In genomic region chr7:150780249-150780648, GRCh38 we compare ENCODE assay signal across 30 cellular contexts. TPM values are rescaled to one million over a fixed set of nuclear protein-coding genes. Genes with fewer than 3 reads are reported as not detected.
A peak's percentile ranks its signal among the peaks of the same experiment; 100 is the strongest.
DNase-seq lines count a peak whose midpoint lies in the region; ATAC-seq and TF ChIP-seq lines count a peak whose summit lies in the region.
"Had no signal": no experiment of that assay in that cellular context is flagged by ENCODE, and none has a peak within 500 bp of the region (broad histone marks: within the 10 kb centered on the region; RNA-seq: fewer than 3 reads in every experiment).

No MANE protein-coding gene starts in this region.

- no peak overlapping the region for H3K4me3 ChIP-seq in hepatocyte
- no peak overlapping the region for H3K4me3 ChIP-seq in spleen
- H3K4me3 ChIP-seq: gastroesophageal sphincter, left ventricle myocardium inferior, ovary had no signal

- H3K4me1 ChIP-seq in hepatocyte (ENCODE audit: insufficient read depth) (peaks cover 27% of the 10 kb centered on the region), spleen (peaks cover 5 to 48% (median 20%) of the 10 kb centered on the region in 6 donors)

- TF ChIP-seq POLR2A in spleen (IDR thresholded peaks at IDR 0.05) = no peak

- H3K79me2 ChIP-seq in hepatocyte = no peaks in the 10 kb centered on the region

- H3K27ac Mint-ChIP-seq in endothelial cell (ENCODE audit: unreplicated experiment) = no peak overlapping the region
- H3K27ac Mint-ChIP-seq: activated CD4-positive, alpha-beta T cell treated with anti-CD3 and anti-CD28 coated beads for 36 hours; activated naive CD8-positive, alpha-beta T cell treated with anti-CD3 and anti-CD28 coated beads, Interleukin-2, amount 10 ng/mL, durations not matched to agents 7 days and 5 days; CD8-positive, alpha-beta T cell; immature natural killer cell; T-helper 1 cell treated with Interleukin-12 subunit alpha and Interleukin-12 subunit beta and Interleukin-4 antibody, amounts not matched to agents 30 μg/mL and 1 μg/mL, for 36 hours had no signal

- H3K36me3 ChIP-seq in hepatocyte (replicated peaks; ENCODE audit: insufficient read depth, low read depth) (no peaks in the 10 kb centered on the region), spleen (no peaks in the 10 kb centered on the region)
- H3K36me3 ChIP-seq: gastroesophageal sphincter, left ventricle myocardium inferior, ovary had no signal

- 83% methylated on average over 3 of the region's 3 CpGs for WGBS in hepatocyte (ENCODE audit: low lambda C conversion rate, missing lambda C conversion rate)
- 37 to 64% (median 49%) methylated on average over 3 of the region's 3 CpGs for WGBS in spleen, 5 donors

- H3K9me3 ChIP-seq in hepatocyte (ENCODE audit: low read depth) = no peaks in the 10 kb centered on the region
- H3K9me3 ChIP-seq in spleen = no peaks in the 10 kb centered on the region
- H3K9me3 ChIP-seq: gastroesophageal sphincter, left ventricle myocardium inferior, ovary had no signal

- H3K4me2 ChIP-seq in hepatocyte = no peak overlapping the region

- DNase-seq in CD1c-positive myeloid dendritic cell (ENCODE audit: extremely low spot score) (peak; percentile 27), MV-4-11 (lab: John Stamatoyannopoulos, UW) (peak; percentile 69), hepatocyte (ENCODE audit: low spot score) (no peak), spleen (no peak), endothelial cell (ENCODE audit: low spot score) (no peak), GM10266 (ENCODE audit: extremely low spot score) (no peak)
- DNase-seq: activated CD4-positive, alpha-beta T cell treated with anti-CD3 and anti-CD28 coated beads for 36 hours; activated effector memory CD4-positive, alpha-beta T cell treated with anti-CD3 and anti-CD28 coated beads, Interleukin-2, amount 50 U/mL, for 16 hours; activated naive CD8-positive, alpha-beta T cell treated with anti-CD3 and anti-CD28 coated beads, Interleukin-2, amount 10 ng/mL, durations not matched to agents 7 days and 5 days; CD8-positive, alpha-beta T cell; dermis blood vessel endothelial cell; DMS 273 treated with DMSO at 0.1 percent for 48 hours; EL; hypothalamus; immature natural killer cell; left ventricle myocardium inferior; NCI-H2029; NCI-H526 treated with DMSO at 0.1 percent for 48 hours; ovary; retina; stimulated activated CD4-positive, alpha-beta T cell treated with anti-CD3 and anti-CD28 coated beads, Interleukin-12 subunit alpha, Interleukin-12 subunit beta, amount 100 ng/mL, for 4 hours; stimulated activated CD4-positive, alpha-beta T cell treated with anti-CD3 and anti-CD28 coated beads, Interleukin-4, amount 100 ng/mL, for 1 hour; substantia nigra had no signal

- H3K9me3 Mint-ChIP-seq in endothelial cell (ENCODE audit: unreplicated experiment) = no peaks in the 10 kb centered on the region
- H3K9me3 Mint-ChIP-seq: activated naive CD8-positive, alpha-beta T cell treated with anti-CD3 and anti-CD28 coated beads, Interleukin-2, amount 10 ng/mL, durations not matched to agents 7 days and 5 days; CD8-positive, alpha-beta T cell; T-helper 1 cell treated with Interleukin-12 subunit alpha and Interleukin-12 subunit beta and Interleukin-4 antibody, amounts not matched to agents 30 μg/mL and 1 μg/mL, for 36 hours had no signal

- no peaks in the 10 kb centered on the region for H3K27me3 ChIP-seq in hepatocyte
- H3K27me3 ChIP-seq in spleen (replicated peaks in 1 of 7) = no peaks in the 10 kb centered on the region
- H3K27me3 ChIP-seq: gastroesophageal sphincter, ovary had no signal

- H2AFZ ChIP-seq in hepatocyte = no peak overlapping the region

- peak overlapping the region; percentile 50 for H3K27ac ChIP-seq in hepatocyte
- H3K27ac ChIP-seq in spleen = peak overlapping the region in 5 of 8 donors; percentile 36 to 74 (median 38)
- H3K27ac ChIP-seq: gastroesophageal sphincter, left ventricle myocardium inferior, ovary had no signal

- ATAC-seq in HG03521 (IDR thresholded peaks at IDR 0.05; ENCODE audit: unreplicated experiment) = no peak
- ATAC-seq: activated CD4-positive, alpha-beta T cell treated with anti-CD3 and anti-CD28 coated beads for 36 hours; CD8-positive, alpha-beta T cell; gastroesophageal sphincter had no signal

- no peaks in the 10 kb centered on the region for H4K20me1 ChIP-seq in hepatocyte (ENCODE audit: insufficient read depth, poor library complexity, severe bottlenecking)

- peaks cover 2% of the 10 kb centered on the region for H3K27me3 Mint-ChIP-seq in endothelial cell (ENCODE audit: unreplicated experiment)

- H3K9me2 ChIP-seq in hepatocyte (replicated peaks; ENCODE audit: insufficient read depth) = no peaks in the 10 kb centered on the region

- no peaks in the 10 kb centered on the region for H3K36me3 Mint-ChIP-seq in endothelial cell (ENCODE audit: low read depth, unreplicated experiment)
- H3K36me3 Mint-ChIP-seq: activated naive CD8-positive, alpha-beta T cell treated with anti-CD3 and anti-CD28 coated beads, Interleukin-2, amount 10 ng/mL, durations not matched to agents 7 days and 5 days; CD8-positive, alpha-beta T cell; immature natural killer cell had no signal

- H3K4me1 Mint-ChIP-seq in endothelial cell (ENCODE audit: unreplicated experiment) = peaks cover 20% of the 10 kb centered on the region
- H3K4me1 Mint-ChIP-seq: activated naive CD8-positive, alpha-beta T cell treated with anti-CD3 and anti-CD28 coated beads, Interleukin-2, amount 10 ng/mL, durations not matched to agents 7 days and 5 days had no signal

- intact Hi-C loops in spleen (cut with DNase I; ENCODE audit: low total_unique reads) = no loop called here

- no peak for TF ChIP-seq CTCF in hepatocyte (IDR thresholded peaks at IDR 0.05; ENCODE audit: poor library complexity)
- no peak for TF ChIP-seq CTCF in spleen (IDR thresholded peaks at IDR 0.05 in 8 of 11, conservative IDR thresholded peaks at IDR 0.05 in 3 of 11)
- TF ChIP-seq CTCF in endothelial cell (IDR thresholded peaks at IDR 0.05; ENCODE audit: unreplicated experiment) = no peak
- no peak for TF ChIP-seq CTCF in GM10266 (IDR thresholded peaks at IDR 0.05; ENCODE audit: control insufficient read depth, insufficient read depth, low read depth, missing control alignments)

- no peak overlapping the region for H3K4me3 Mint-ChIP-seq in endothelial cell (ENCODE audit: unreplicated experiment)
- H3K4me3 Mint-ChIP-seq: activated CD4-positive, alpha-beta T cell treated with anti-CD3 and anti-CD28 coated beads for 36 hours; activated naive CD8-positive, alpha-beta T cell treated with anti-CD3 and anti-CD28 coated beads, Interleukin-2, amount 10 ng/mL, durations not matched to agents 7 days and 5 days; CD8-positive, alpha-beta T cell; immature natural killer cell; T-helper 1 cell treated with Interleukin-12 subunit alpha and Interleukin-12 subunit beta and Interleukin-4 antibody, amounts not matched to agents 30 μg/mL and 1 μg/mL, for 36 hours had no signal

RNA-seq across cellular contexts. Expression of gene TMEM176B, which starts 19.9 kb away (rescaled TPM):
- total RNA-seq in hepatocyte (200 and 263 TPM in 2 replicates), spleen (100 to 1,000 TPM in 3 of 7 donors, 10 to 100 TPM in 4; 56.1 to 107 (median 75.5) TPM), endothelial cell (ENCODE audit: unreplicated experiment) (1.4 TPM)
- polyA plus RNA-seq in hepatocyte (175 and 204 TPM in 2 replicates), spleen (100 to 1,000 TPM in 1 of 3 donors, 10 to 100 TPM in 2; 70.0 to 101 (median 88.9) TPM)
- total RNA-seq: activated CD4-positive, alpha-beta T cell treated with anti-CD3 and anti-CD28 coated beads for 36 hours; CD8-positive, alpha-beta T cell; dermis blood vessel endothelial cell; RPMI7951 had no signal

RNA-seq across cellular contexts. Expression of gene TMEM176A, which starts 20.3 kb away (rescaled TPM):
- total RNA-seq in hepatocyte (202 and 224 TPM in 2 replicates), spleen (10 to 100 TPM; 28.6 to 84.6 (median 57.1) TPM), endothelial cell (ENCODE audit: unreplicated experiment) (1.3 TPM)
- polyA plus RNA-seq in hepatocyte (242 and 343 TPM in 2 replicates), spleen (10 to 100 TPM; 52.5 to 77.9 (median 62.9) TPM)
- total RNA-seq: activated CD4-positive, alpha-beta T cell treated with anti-CD3 and anti-CD28 coated beads for 36 hours; astrocyte; dermis blood vessel endothelial cell; RPMI7951 had no signal
- polyA plus RNA-seq: neural cell had no signal

RNA-seq across cellular contexts. Expression of gene GIMAP5, which starts 43.0 kb away (rescaled TPM):
- total RNA-seq in hepatocyte (0.40 and 1.2 TPM in 2 replicates), spleen (100 to 1,000 TPM in 3 of 7 donors, 10 to 100 TPM in 4; 34.0 to 183 (median 90.6) TPM), endothelial cell (ENCODE audit: unreplicated experiment) (220 TPM)
- polyA plus RNA-seq in hepatocyte (0.79 TPM in 1 of 2 replicates, not detected in the other), spleen (100 to 1,000 TPM in 1 of 3 donors, 10 to 100 TPM in 2; 70.2 to 114 (median 75.9) TPM)
- total RNA-seq: H1, RPMI7951 had no signal
- polyA plus RNA-seq: H1, neural cell had no signal

Comparison
In these comparisons a context has a peak if more than half of its experiments do, and no peak if none do; other contexts are left out.
1. DNase-seq: peak in CD1c-positive myeloid dendritic cell (single experiment) and MV-4-11 (single experiment); none in hepatocyte (single experiment), spleen (single experiment), endothelial cell (single experiment) and GM10266 (single experiment).
2. RNA of gene TMEM176B, which starts 19.9 kb away (total RNA-seq): 200 to 263 TPM in hepatocyte and 56.1 to 107 TPM in spleen; 1.4 TPM in endothelial cell (single experiment); every median in the first group is over 10 times any median in the second.
3. RNA of gene TMEM176A, which starts 20.3 kb away (total RNA-seq): 202 to 224 TPM in hepatocyte and 28.6 to 84.6 TPM in spleen; 1.3 TPM in endothelial cell (single experiment); every median in the first group is over 10 times any median in the second.
4. RNA of gene GIMAP5, which starts 43.0 kb away (total RNA-seq): 220 TPM in endothelial cell (single experiment) and 34.0 to 183 TPM in spleen; 0.40 to 1.2 TPM in hepatocyte; every median in the first group is over 10 times any median in the second.